Comparison of ENCODE assay signal across 18 cellular contexts in the genomic region with DNA sequence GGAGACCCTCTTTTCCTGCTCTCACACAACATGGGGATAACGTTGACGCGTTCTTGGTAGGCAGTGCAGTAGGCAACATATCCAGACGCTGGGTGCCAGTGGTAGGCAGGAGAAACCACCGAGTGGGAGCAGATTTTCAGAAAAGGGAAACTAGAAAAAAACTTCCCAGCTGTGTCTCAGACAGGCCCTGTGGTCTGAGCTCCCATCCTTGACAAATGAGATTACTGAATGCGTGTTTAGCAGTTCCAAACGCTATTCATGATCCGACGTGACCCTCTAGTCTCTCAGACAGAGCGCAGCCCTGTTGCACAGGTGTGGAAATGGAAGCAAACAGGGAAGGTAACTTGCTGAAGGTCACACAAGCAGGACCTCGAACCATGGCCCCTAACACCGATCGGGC.
A peak's percentile ranks its signal among the peaks of the same experiment; 100 is the strongest.
DNase-seq lines count a peak whose midpoint lies in the region; ATAC-seq and FAIRE-seq lines count a peak whose summit lies in the region.
"Had no signal": no experiment of that assay in that cellular context is flagged by ENCODE, and none has a peak within 500 bp of the region (broad histone marks: within the 10 kb centered on the region; RNA-seq: fewer than 3 reads in every experiment).

No MANE protein-coding gene starts in this region.

- POLR2A ChIA-PET in activated CD4-positive, alpha-beta memory T cell treated with anti-CD3 and anti-CD28 coated beads, Interleukin-2, amount 10 ng/mL, durations not matched to agents 7 days and 5 days (lab: Charles Lee), result interaction anchor here (1.2 kb wide), 1 partner anchor 77 kb away, joined by 3 read pairs; no protein-coding TSS in a partner anchor
- POLR2A ChIA-PET in activated CD4-positive, alpha-beta memory T cell treated with anti-CD3 and anti-CD28 coated beads for 36 hours (lab: Charles Lee), result no interaction called here

- intact Hi-C loops in activated CD4-positive, alpha-beta memory T cell treated with anti-CD3 and anti-CD28 coated beads for 36 hours (cut with micrococcal nuclease), result no loop called here

- CTCF ChIA-PET in activated CD4-positive, alpha-beta memory T cell treated with anti-CD3 and anti-CD28 coated beads, Interleukin-2, amount 10 ng/mL, durations not matched to agents 7 days and 5 days (lab: Charles Lee), result interaction anchor here (1.6 kb wide), 1 partner anchor 14 kb away, joined by 6 read pairs; no protein-coding TSS in a partner anchor
- CTCF ChIA-PET in activated CD4-positive, alpha-beta memory T cell treated with anti-CD3 and anti-CD28 coated beads for 36 hours (lab: Charles Lee), result interaction anchor here (0.8 to 1.0 kb wide), 2 partner anchors 8 to 20 kb away, joined by 3 read pairs; no protein-coding TSS in a partner anchor

- DNase-seq in activated CD4-positive, alpha-beta memory T cell treated with anti-CD3 and anti-CD28 coated beads, Interleukin-2, amount 10 ng/mL, durations not matched to agents 7 days and 5 days, result no peak
- DNase-seq in activated CD4-positive, alpha-beta memory T cell treated with anti-CD3 and anti-CD28 coated beads for 36 hours, result no peak
- no peak for DNase-seq in GM18507 (ENCODE audit: extremely low spot score, insufficient read length, low read depth)
- DNase-seq in T-helper 17 cell, result no peak
- no peak for DNase-seq in stimulated activated effector memory CD8-positive, alpha-beta T cell treated with anti-CD3 and anti-CD28 coated beads, Interleukin-12 subunit alpha, Interleukin-12 subunit beta, amount 100 ng/mL, for 72 hours (ENCODE audit: low spot score in 2 of 2)
- no peak for DNase-seq in activated CD4-positive, alpha-beta T cell treated with anti-CD3 and anti-CD28 coated beads for 4 hours
- DNase-seq: NCI-H1048, NCI-H1694, NCI-H2107, NCI-H345, NCI-H526 treated with DMSO at 0.1 percent for 48 hours had no signal

- peaks cover 29% of the 10 kb centered on the region for H3K27me3 Mint-ChIP-seq in activated CD4-positive, alpha-beta memory T cell treated with anti-CD3 and anti-CD28 coated beads, Interleukin-2, amount 10 ng/mL, durations not matched to agents 7 days and 5 days
- peaks cover 37% of the 10 kb centered on the region for H3K27me3 Mint-ChIP-seq in activated CD4-positive, alpha-beta memory T cell treated with anti-CD3 and anti-CD28 coated beads for 36 hours
- H3K27me3 Mint-ChIP-seq in T-helper 17 cell, result peaks cover 5% of the 10 kb centered on the region

- H3K9me3 ChIP-seq in T-helper 17 cell (ENCODE audit: control insufficient read depth, low read length, poor library complexity, severe bottlenecking), result no peaks in the 10 kb centered on the region
- H3K9me3 ChIP-seq: HAP-1 had no signal

- ATAC-seq in T-helper 17 cell (no peak), HG02798 (IDR thresholded peaks at IDR 0.05; ENCODE audit: poor library complexity, unreplicated experiment) (no peak), GM18909 (IDR thresholded peaks at IDR 0.05; ENCODE audit: poor library complexity, unreplicated experiment) (no peak)
- no peak for ATAC-seq in stimulated activated effector memory CD8-positive, alpha-beta T cell treated with anti-CD3 and anti-CD28 coated beads, Interleukin-12 subunit alpha, Interleukin-12 subunit beta, amount 100 ng/mL, for 72 hours
- ATAC-seq: Panc1, Right ventricle myocardium inferior, SK-N-SH treated with all-trans-retinoic acid at 6 μM for 48 hours had no signal

- FAIRE-seq in GM18507 (lab: Jason Lieb, UNC), result peak; percentile 33

- H3K4me1 Mint-ChIP-seq in activated CD4-positive, alpha-beta memory T cell treated with anti-CD3 and anti-CD28 coated beads, Interleukin-2, amount 10 ng/mL, durations not matched to agents 7 days and 5 days, result peaks cover 38% of the 10 kb centered on the region
- peaks cover 28% of the 10 kb centered on the region for H3K4me1 Mint-ChIP-seq in activated CD4-positive, alpha-beta memory T cell treated with anti-CD3 and anti-CD28 coated beads for 36 hours (ENCODE audit: low read depth)
- peaks cover 12% of the 10 kb centered on the region for H3K4me1 Mint-ChIP-seq in T-helper 17 cell
- H3K4me1 Mint-ChIP-seq in stimulated activated effector memory CD8-positive, alpha-beta T cell treated with anti-CD3 and anti-CD28 coated beads, Interleukin-12 subunit alpha, Interleukin-12 subunit beta, amount 100 ng/mL, for 72 hours, result peaks cover 43% of the 10 kb centered on the region

- H3K4me3 Mint-ChIP-seq in activated CD4-positive, alpha-beta memory T cell treated with anti-CD3 and anti-CD28 coated beads, Interleukin-2, amount 10 ng/mL, durations not matched to agents 7 days and 5 days, result no peak overlapping the region
- H3K4me3 Mint-ChIP-seq in activated CD4-positive, alpha-beta memory T cell treated with anti-CD3 and anti-CD28 coated beads for 36 hours, result no peak overlapping the region
- peak overlapping the region; percentile 2 for H3K4me3 Mint-ChIP-seq in T-helper 17 cell
- peak overlapping the region; percentile 79 for H3K4me3 Mint-ChIP-seq in stimulated activated effector memory CD8-positive, alpha-beta T cell treated with anti-CD3 and anti-CD28 coated beads, Interleukin-12 subunit alpha, Interleukin-12 subunit beta, amount 100 ng/mL, for 72 hours

- H3K36me3 Mint-ChIP-seq in activated CD4-positive, alpha-beta memory T cell treated with anti-CD3 and anti-CD28 coated beads, Interleukin-2, amount 10 ng/mL, durations not matched to agents 7 days and 5 days (ENCODE audit: low read depth), result peaks cover 12% of the 10 kb centered on the region
- H3K36me3 Mint-ChIP-seq in activated CD4-positive, alpha-beta memory T cell treated with anti-CD3 and anti-CD28 coated beads for 36 hours, result no peaks in the 10 kb centered on the region
- peaks cover 3% of the 10 kb centered on the region for H3K36me3 Mint-ChIP-seq in T-helper 17 cell (ENCODE audit: low read depth)
- H3K36me3 Mint-ChIP-seq in stimulated activated effector memory CD8-positive, alpha-beta T cell treated with anti-CD3 and anti-CD28 coated beads, Interleukin-12 subunit alpha, Interleukin-12 subunit beta, amount 100 ng/mL, for 72 hours, result peaks cover under 1% of the 10 kb centered on the region
- H3K36me3 Mint-ChIP-seq: CD14-positive monocyte had no signal

- H3K27ac Mint-ChIP-seq in activated CD4-positive, alpha-beta memory T cell treated with anti-CD3 and anti-CD28 coated beads, Interleukin-2, amount 10 ng/mL, durations not matched to agents 7 days and 5 days, result peak overlapping the region; percentile 52
- H3K27ac Mint-ChIP-seq in activated CD4-positive, alpha-beta memory T cell treated with anti-CD3 and anti-CD28 coated beads for 36 hours, result no peak overlapping the region
- no peak overlapping the region for H3K27ac Mint-ChIP-seq in T-helper 17 cell
- H3K27ac Mint-ChIP-seq in stimulated activated effector memory CD8-positive, alpha-beta T cell treated with anti-CD3 and anti-CD28 coated beads, Interleukin-12 subunit alpha, Interleukin-12 subunit beta, amount 100 ng/mL, for 72 hours, result no peak overlapping the region
- H3K27ac Mint-ChIP-seq: CD14-positive monocyte had no signal

- H3K9me3 Mint-ChIP-seq in activated CD4-positive, alpha-beta memory T cell treated with anti-CD3 and anti-CD28 coated beads, Interleukin-2, amount 10 ng/mL, durations not matched to agents 7 days and 5 days, result peaks cover 6% of the 10 kb centered on the region
- H3K9me3 Mint-ChIP-seq in activated CD4-positive, alpha-beta memory T cell treated with anti-CD3 and anti-CD28 coated beads for 36 hours, result no peaks in the 10 kb centered on the region
- H3K9me3 Mint-ChIP-seq in stimulated activated effector memory CD8-positive, alpha-beta T cell treated with anti-CD3 and anti-CD28 coated beads, Interleukin-12 subunit alpha, Interleukin-12 subunit beta, amount 100 ng/mL, for 72 hours, result no peaks in the 10 kb centered on the region

Comparison
In these comparisons a context has a peak if more than half of its experiments do, and no peak if none do; other contexts are left out.
1. H3K4me3 Mint-ChIP-seq: peak in T-helper 17 cell (single experiment) and stimulated activated effector memory CD8-positive, alpha-beta T cell treated with anti-CD3 and anti-CD28 coated beads, Interleukin-12 subunit alpha, Interleukin-12 subunit beta, amount 100 ng/mL, for 72 hours (single experiment); none in activated CD4-positive, alpha-beta memory T cell treated with anti-CD3 and anti-CD28 coated beads, Interleukin-2, amount 10 ng/mL, durations not matched to agents 7 days and 5 days (single experiment) and activated CD4-positive, alpha-beta memory T cell treated with anti-CD3 and anti-CD28 coated beads for 36 hours (single experiment).